ENCODE assay signal across 12 cellular contexts in the genomic region with DNA sequence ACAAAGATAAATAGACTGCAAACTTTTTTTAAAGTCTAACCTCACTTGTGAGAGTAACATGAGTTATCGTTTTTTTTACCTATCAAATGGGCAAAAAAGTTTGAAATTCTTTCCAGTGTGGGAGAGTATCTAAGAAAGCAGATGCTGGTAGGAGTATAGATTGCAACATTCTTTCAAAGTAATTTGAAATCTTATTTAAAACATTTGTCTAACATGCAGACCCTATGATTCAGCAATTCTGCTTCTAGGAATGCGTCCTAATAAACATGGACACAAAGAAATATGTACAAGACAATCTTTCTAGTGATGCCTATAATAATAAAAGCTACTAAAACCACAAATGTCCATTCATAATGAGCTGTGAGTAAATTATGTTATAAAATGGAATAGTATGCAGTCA.
"Had no signal": no experiment of that assay in that cellular context is flagged by ENCODE, and none has a peak within 500 bp of the region (broad histone marks: within the 10 kb centered on the region; RNA-seq: fewer than 3 reads in every experiment).

No MANE protein-coding gene starts in this region.

- H3K27ac ChIP-seq: parathyroid adenoma, transverse colon had no signal

- H3K4me3 ChIP-seq: transverse colon had no signal

- DNase-seq: activated CD4-positive, alpha-beta memory T cell treated with anti-CD3 and anti-CD28 coated beads, Interleukin-2, amount 10 ng/mL, durations not matched to agents 7 days and 5 days; activated CD4-positive, alpha-beta T cell treated with anti-CD3 and anti-CD28 coated beads for 4 hours; activated effector memory CD4-positive, alpha-beta T cell treated with Interleukin-2 at 50 U/mL for 16 hours; activated T-cell treated with anti-CD3 and anti-CD28 coated beads, Interleukin-2, amount 50 U/mL, for 4 hours; glutamatergic neuron; small intestine; stimulated activated CD4-positive, alpha-beta T cell treated with anti-CD3 and anti-CD28 coated beads, Interleukin-4, amount 100 ng/mL, for 4 hours; stimulated activated CD8-positive, alpha-beta memory T cell treated with anti-CD3 and anti-CD28 coated beads, Interleukin-4, amount 100 ng/mL, for 48 hours; stimulated activated naive CD8-positive, alpha-beta T cell treated with anti-CD3 and anti-CD28 coated beads, Interleukin-15, Interleukin-2, amounts not matched to agents 100 U/mL and 50 U/mL, for 24 hours; transverse colon had no signal

- H3K9ac ChIP-seq: parathyroid adenoma had no signal

- H2AFZ ChIP-seq: parathyroid adenoma had no signal

- H3K9me3 ChIP-seq: transverse colon had no signal

- H3K4me1 ChIP-seq: parathyroid adenoma had no signal

- H3K27me3 ChIP-seq: transverse colon had no signal

- H3K36me3 ChIP-seq: transverse colon had no signal

- FAIRE-seq: TTC549 had no signal
